9 cellular contexts compared by ENCODE assay signal in genomic region chr3:134754768-134755559, GRCh38. TPM values are rescaled to one million over a fixed set of nuclear protein-coding genes. Genes with fewer than 3 reads are reported as not detected.
DNase-seq lines count a peak whose midpoint lies in the region; ATAC-seq and TF ChIP-seq lines count a peak whose summit lies in the region.
"Had no signal": no experiment of that assay in that cellular context is flagged by ENCODE, and none has a peak within 500 bp of the region (broad histone marks: within the 10 kb centered on the region; RNA-seq: fewer than 3 reads in every experiment).

No MANE protein-coding gene starts in this region.

- no peak overlapping the region for H3K4me2 ChIP-seq in osteoblast (ENCODE audit: insufficient read depth, low read length)

- no peak overlapping the region for H3K27ac ChIP-seq in osteoblast (ENCODE audit: low read depth, low read length)

- ATAC-seq in GM18519 (IDR thresholded peaks at IDR 0.05; ENCODE audit: low FRiP score, unreplicated experiment) (peak; percentile 76), HG03139 (IDR thresholded peaks at IDR 0.05; ENCODE audit: unreplicated experiment) (peak; percentile 85), HG03196 (IDR thresholded peaks at IDR 0.05; ENCODE audit: unreplicated experiment) (no peak)
- ATAC-seq: T-cell had no signal

- H3K4me3 ChIP-seq in osteoblast (ENCODE audit: insufficient read depth, low read length) = no peak overlapping the region

- no peaks in the 10 kb centered on the region for H3K79me2 ChIP-seq in osteoblast (ENCODE audit: insufficient read depth, low read length)

- peak; percentile 11 for DNase-seq in CMK (ENCODE audit: low read depth)
- DNase-seq in RPMI8226 = peak; percentile 46
- peak; percentile 37 for DNase-seq in epidermal melanocyte (ENCODE audit: insufficient read length, low spot score)
- DNase-seq in osteoblast (ENCODE audit: insufficient read length, low spot score, missing footprints) = peak; percentile 88
- no peak for DNase-seq in NCI-H1105 (lab: John Stamatoyannopoulos, UW)

- H3K36me3 ChIP-seq in osteoblast (ENCODE audit: insufficient read depth, low read length) = no peaks in the 10 kb centered on the region

- H4K20me1 ChIP-seq in osteoblast (ENCODE audit: insufficient read depth, low read length) = no peaks in the 10 kb centered on the region

- peaks cover 12% of the 10 kb centered on the region for H3K27me3 ChIP-seq in osteoblast (ENCODE audit: insufficient read depth, low read length)

- peak overlapping the region; percentile 39 for H2AFZ ChIP-seq in osteoblast (ENCODE audit: low read length)

- no peaks in the 10 kb centered on the region for H3K9me3 ChIP-seq in osteoblast (ENCODE audit: low read depth, low read length)

- peak; percentile 82 for TF ChIP-seq CTCF in osteoblast (IDR thresholded peaks at IDR 0.05; ENCODE audit: extremely low read depth, low read depth, low read length)

- peaks cover 10% of the 10 kb centered on the region for H3K4me1 ChIP-seq in osteoblast (ENCODE audit: insufficient read depth, low read length)

RNA-seq across cellular contexts. Expression of gene EPHB1, which starts 40.1 kb away (rescaled TPM):
- total RNA-seq in osteoblast = 0.36 and 1.5 TPM in 2 replicates
